In the genomic region with DNA sequence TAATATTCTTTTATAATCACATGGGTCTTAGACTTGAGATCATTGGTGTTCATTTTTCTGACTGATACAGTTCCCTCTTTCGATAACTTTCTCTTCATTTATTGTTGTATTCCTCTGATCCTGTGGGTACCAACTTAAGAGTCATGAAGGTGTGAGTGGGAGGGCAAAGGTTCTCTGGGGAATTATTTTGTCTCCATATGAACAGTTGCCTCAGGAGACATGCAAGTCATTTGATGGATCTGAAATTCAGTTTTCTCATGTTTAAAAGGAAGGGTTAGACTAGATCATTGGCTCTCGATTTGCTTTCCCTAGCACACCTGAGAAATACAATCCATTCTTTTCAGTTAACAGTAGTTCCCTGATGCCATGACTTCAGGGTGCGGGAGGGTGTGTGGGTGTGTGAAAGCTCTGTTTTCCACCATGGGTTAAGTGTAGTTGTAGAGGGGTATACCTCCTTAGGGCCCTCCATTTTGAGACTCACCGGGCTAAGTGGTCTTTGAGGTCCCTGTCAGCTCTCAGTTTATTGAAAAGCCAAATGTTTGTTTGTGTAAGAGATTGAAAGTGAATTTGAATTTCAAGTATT, we compare ENCODE assay signal across 8 cellular contexts. TPM values are rescaled to one million over a fixed set of nuclear protein-coding genes. Genes with fewer than 3 reads are reported as not detected.
DNase-seq lines count a peak whose midpoint lies in the region; ATAC-seq and TF ChIP-seq lines count a peak whose summit lies in the region.

No MANE protein-coding gene starts in this region.

- no peaks in the 10 kb centered on the region for H3K27me3 ChIP-seq in hepatocyte

- ATAC-seq in WTC11, result no peak
- peak; percentile 6 for ATAC-seq in stimulated activated naive CD8-positive, alpha-beta T cell treated with anti-CD3 and anti-CD28 coated beads, Interleukin-15, Interleukin-2, amounts not matched to agents 100 U/mL and 50 U/mL, for 24 hours
- ATAC-seq in GM21619 (IDR thresholded peaks at IDR 0.05; ENCODE audit: unreplicated experiment), result no peak

- H3K4me2 ChIP-seq in hepatocyte, result peak overlapping the region; percentile 75

- CTCF ChIA-PET in WTC11 (lab: Charles Lee), result interaction anchor here (1.4 to 2.1 kb wide), 7 partner anchors 10 to 142 kb away, joined by 4 to 11 read pairs (median 6); no protein-coding TSS in a partner anchor

- H3K4me3 Mint-ChIP-seq in T-helper 2 cell treated with Interferon-gamma antibody and Interleukin-4, amounts not matched to agents 5 μg/mL and 100 μg/mL, for 36 hours, result peak overlapping the region; percentile 81
- peak overlapping the region; percentile 74 for H3K4me3 Mint-ChIP-seq in WTC11

- TF ChIP-seq CTCF in WTC11 (IDR thresholded peaks at IDR 0.05) (no peak), hepatocyte (IDR thresholded peaks at IDR 0.05; ENCODE audit: poor library complexity) (no peak)

- H3K36me3 ChIP-seq in hepatocyte (replicated peaks; ENCODE audit: insufficient read depth, low read depth), result no peaks in the 10 kb centered on the region

- peak overlapping the region; percentile 89 for H3K27ac Mint-ChIP-seq in T-helper 2 cell treated with Interferon-gamma antibody and Interleukin-4, amounts not matched to agents 5 μg/mL and 100 μg/mL, for 36 hours
- no peak overlapping the region for H3K27ac Mint-ChIP-seq in WTC11

- H3K9me3 Mint-ChIP-seq in T-helper 2 cell treated with Interferon-gamma antibody and Interleukin-4, amounts not matched to agents 5 μg/mL and 100 μg/mL, for 36 hours, result no peaks in the 10 kb centered on the region
- no peaks in the 10 kb centered on the region for H3K9me3 Mint-ChIP-seq in WTC11

- peaks cover 60% of the 10 kb centered on the region for H3K36me3 Mint-ChIP-seq in T-helper 2 cell treated with Interferon-gamma antibody and Interleukin-4, amounts not matched to agents 5 μg/mL and 100 μg/mL, for 36 hours (ENCODE audit: low read depth)
- peaks cover 4% of the 10 kb centered on the region for H3K36me3 Mint-ChIP-seq in WTC11

- H3K27ac ChIP-seq in hepatocyte, result peak overlapping the region; percentile 41

- DNase-seq in T-helper 2 cell treated with Interferon-gamma antibody and Interleukin-4, amounts not matched to agents 5 μg/mL and 100 μg/mL, for 36 hours (ENCODE audit: low spot score), result peak; percentile 9
- DNase-seq in T-helper 2 cell (no peak), WTC11 (ENCODE audit: low spot score) (no peak), hepatocyte (ENCODE audit: low spot score) (no peak), glomerular visceral epithelial cell (ENCODE audit: extremely low spot score) (no peak), 8988T (no peak)
- peak; percentile 23 for DNase-seq in stimulated activated naive CD8-positive, alpha-beta T cell treated with anti-CD3 and anti-CD28 coated beads, Interleukin-15, Interleukin-2, amounts not matched to agents 100 U/mL and 50 U/mL, for 24 hours

- H3K27me3 Mint-ChIP-seq in T-helper 2 cell treated with Interferon-gamma antibody and Interleukin-4, amounts not matched to agents 5 μg/mL and 100 μg/mL, for 36 hours (ENCODE audit: low read depth), result no peaks in the 10 kb centered on the region
- H3K27me3 Mint-ChIP-seq in WTC11 (ENCODE audit: low read depth), result no peaks in the 10 kb centered on the region

- H3K79me2 ChIP-seq in hepatocyte, result peaks cover 5% of the 10 kb centered on the region

- POLR2A ChIA-PET in WTC11 (lab: Charles Lee), result no interaction called here

- peak overlapping the region; percentile 72 for H2AFZ ChIP-seq in hepatocyte

- peaks cover 38% of the 10 kb centered on the region for H3K4me1 Mint-ChIP-seq in T-helper 2 cell treated with Interferon-gamma antibody and Interleukin-4, amounts not matched to agents 5 μg/mL and 100 μg/mL, for 36 hours (ENCODE audit: low read depth)
- H3K4me1 Mint-ChIP-seq in WTC11, result peaks cover 15% of the 10 kb centered on the region

- H3K9me2 ChIP-seq in hepatocyte (replicated peaks; ENCODE audit: insufficient read depth), result no peaks in the 10 kb centered on the region

- peak overlapping the region; percentile 21 for H3K4me3 ChIP-seq in hepatocyte

- peaks cover 10% of the 10 kb centered on the region for H3K4me1 ChIP-seq in hepatocyte (ENCODE audit: insufficient read depth)

- H3K9me3 ChIP-seq in hepatocyte (ENCODE audit: low read depth), result no peaks in the 10 kb centered on the region

- H4K20me1 ChIP-seq in hepatocyte (ENCODE audit: insufficient read depth, poor library complexity, severe bottlenecking), result no peaks in the 10 kb centered on the region

- 80% methylated on average over 4 of the region's 4 CpGs for WGBS in hepatocyte (ENCODE audit: low lambda C conversion rate, missing lambda C conversion rate)

TF ChIP-seq in WTC11, 78 proteins besides CTCF, POLR2A, EP300 and RAD21 (continues in another document):
- TF ChIP-seq PRRX2 (CRISPR knock-in tag; IDR thresholded peaks at IDR 0.05), result no peak
- no peak for TF ChIP-seq E2F4 (CRISPR knock-in tag; IDR thresholded peaks at IDR 0.05; ENCODE audit: borderline replicate concordance, low read depth)
- TF ChIP-seq JAZF1 (CRISPR knock-in tag; IDR thresholded peaks at IDR 0.05), result no peak
- TF ChIP-seq FOXJ3 (CRISPR knock-in tag; IDR thresholded peaks at IDR 0.05; ENCODE audit: borderline replicate concordance), result no peak
- no peak for TF ChIP-seq CREM (CRISPR knock-in tag; IDR thresholded peaks at IDR 0.05)
- no peak for TF ChIP-seq ZNF396 (CRISPR knock-in tag; IDR thresholded peaks at IDR 0.05; ENCODE audit: borderline replicate concordance)
- no peak for TF ChIP-seq ZNF671 (CRISPR knock-in tag; IDR thresholded peaks at IDR 0.05)
- TF ChIP-seq TP53 (CRISPR knock-in tag; IDR thresholded peaks at IDR 0.05), result no peak
- TF ChIP-seq MXD4 (CRISPR knock-in tag; IDR thresholded peaks at IDR 0.05; ENCODE audit: borderline replicate concordance), result no peak
- no peak for TF ChIP-seq ZNF532 (CRISPR knock-in tag; IDR thresholded peaks at IDR 0.05; ENCODE audit: borderline replicate concordance)

RNA-seq across cellular contexts. Expression of gene CNTRL, which starts 47.8 kb away (rescaled TPM):
- total RNA-seq in WTC11 (2021) (13.2 to 14.2 TPM (median 13.3 TPM) in 3 replicates), hepatocyte (7.9 and 10.8 TPM in 2 replicates)
- 3.4 and 4.3 TPM in 2 replicates for polyA plus RNA-seq in hepatocyte

Comparison
In these comparisons a context has a peak if more than half of its experiments do, and no peak if none do; other contexts are left out.
1. DNase-seq: peak in T-helper 2 cell treated with Interferon-gamma antibody and Interleukin-4, amounts not matched to agents 5 μg/mL and 100 μg/mL, for 36 hours (single experiment) and stimulated activated naive CD8-positive, alpha-beta T cell treated with anti-CD3 and anti-CD28 coated beads, Interleukin-15, Interleukin-2, amounts not matched to agents 100 U/mL and 50 U/mL, for 24 hours (single experiment); none in T-helper 2 cell (0 of 5), WTC11 (single experiment), hepatocyte (single experiment), glomerular visceral epithelial cell (single experiment) and 8988T (single experiment).